14 cellular contexts compared by ENCODE assay signal in the genomic region with DNA sequence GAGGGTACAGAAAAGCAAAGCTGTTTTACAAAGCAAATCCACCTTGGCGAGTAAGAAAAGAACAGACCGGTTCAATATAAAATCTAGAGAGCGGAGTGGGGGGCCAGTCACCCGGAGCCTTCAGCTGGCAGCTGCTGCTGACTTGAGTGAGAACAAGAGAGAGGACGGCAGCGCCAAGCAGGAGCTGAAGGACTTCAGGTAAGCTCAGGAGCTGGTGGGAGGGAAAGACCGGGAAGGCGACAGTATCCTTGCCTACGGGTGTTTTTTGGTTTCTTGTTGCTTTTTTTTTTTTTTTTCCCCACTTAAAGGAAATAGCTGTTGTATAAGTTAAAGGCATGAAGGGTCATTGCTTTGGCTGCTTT.
DNase-seq lines count a peak whose midpoint lies in the region; ATAC-seq and TF ChIP-seq lines count a peak whose summit lies in the region.
"Had no signal": no experiment of that assay in that cellular context is flagged by ENCODE, and none has a peak within 500 bp of the region (broad histone marks: within the 10 kb centered on the region; RNA-seq: fewer than 3 reads in every experiment).

No MANE protein-coding gene starts in this region.

- peak overlapping the region; percentile 63 for H3K4me3 ChIP-seq in ACC112 (ENCODE audit: low read depth, low read length)
- peak overlapping the region; percentile 27 for H3K4me3 ChIP-seq in HFF-Myc (replicated peaks; ENCODE audit: low read depth, low read length)
- H3K4me3 ChIP-seq in esophagus squamous epithelium = peak overlapping the region in 2 of 4 donors; percentile 11 to 44
- H3K4me3 ChIP-seq: left ventricle myocardium inferior, SJCRH30 had no signal

- peak; percentile 24 for ATAC-seq in omental fat pad (ENCODE audit: low FRiP score)

- H3K36me3 ChIP-seq in ACC112 (ENCODE audit: insufficient read depth, low read length) = peaks cover 20% of the 10 kb centered on the region
- H3K36me3 ChIP-seq in esophagus squamous epithelium = peaks cover 9 to 99% (median 9%) of the 10 kb centered on the region in 3 donors

- peaks cover 59% of the 10 kb centered on the region for H3K79me2 ChIP-seq in ACC112 (ENCODE audit: control insufficient read depth, insufficient read depth, low read length, unreplicated experiment)

- 40 to 41% methylated on average over 9 of the region's 9 CpGs for WGBS in esophagus squamous epithelium, 2 donors

- H3K9me3 ChIP-seq in esophagus squamous epithelium = no peaks in the 10 kb centered on the region
- H3K9me3 ChIP-seq: BE2C, left ventricle myocardium inferior, SJCRH30 had no signal

- intact Hi-C loops in esophagus squamous epithelium (cut with DNase I) = no loop called here

- H2AFZ ChIP-seq in ACC112 (ENCODE audit: low read length, unreplicated experiment) = no peak overlapping the region

- TF ChIP-seq POLR2A in esophagus squamous epithelium (IDR thresholded peaks at IDR 0.05) = no peak

- TF ChIP-seq CTCF in HFF-Myc (IDR thresholded peaks at IDR 0.05; ENCODE audit: low read depth, low read length, missing control alignments) = no peak
- no peak for TF ChIP-seq CTCF in esophagus squamous epithelium (IDR thresholded peaks at IDR 0.05)
- TF ChIP-seq CTCF in omental fat pad (IDR thresholded peaks at IDR 0.05) = no peak

- H3K27ac ChIP-seq in ACC112 (ENCODE audit: low read depth, low read length) (0 out of 2 replicates have a peak overlapping the region, but pooled peaks have one; percentile 27), esophagus squamous epithelium (peak overlapping the region in 3 of 4 donors; percentile 23 to 65 (median 46))
- H3K27ac ChIP-seq: left ventricle myocardium inferior, SJCRH30 had no signal

- H3K4me1 ChIP-seq in ACC112 (ENCODE audit: control insufficient read depth, insufficient read depth, low read length, unreplicated experiment) (peaks cover 29% of the 10 kb centered on the region), esophagus squamous epithelium (peaks cover 0 to 50% (median 30%) of the 10 kb centered on the region in 3 donors)
- H3K4me1 ChIP-seq: BE2C, SJCRH30 had no signal

- H3K27me3 ChIP-seq in ACC112 (ENCODE audit: insufficient read depth, low read length) (no peaks in the 10 kb centered on the region), esophagus squamous epithelium (no peaks in the 10 kb centered on the region)
- H3K27me3 ChIP-seq: BE2C, SJCRH30 had no signal

- DNase-seq in HFF-Myc (ENCODE audit: extremely low read depth, low read depth) = no peak
- no peak for DNase-seq in esophagus squamous epithelium (lab: John Stamatoyannopoulos, UW)
- DNase-seq in omental fat pad (ENCODE audit: low spot score) = no peak
- no peak for DNase-seq in NCI-H128 (lab: John Stamatoyannopoulos, UW; ENCODE audit: unreplicated experiment)
- DNase-seq in stimulated activated CD4-positive, alpha-beta T cell treated with anti-CD3 and anti-CD28 coated beads, Interleukin-12 subunit alpha, Interleukin-12 subunit beta, amount 100 ng/mL, for 4 hours = no peak
- no peak for DNase-seq in NCI-H2107 treated with DMSO at 0.1 percent for 48 hours (lab: John Stamatoyannopoulos, UW; ENCODE audit: unreplicated experiment)
- DNase-seq in NCI-H2029 (lab: John Stamatoyannopoulos, UW) = no peak
- DNase-seq: BE2C, GOT3, left ventricle myocardium inferior, NCI-H2081 treated with DMSO at 0.1 percent for 48 hours, occipital lobe, SJCRH30 had no signal
